ENCODE assay signal across 1 cellular context in the genomic region with DNA sequence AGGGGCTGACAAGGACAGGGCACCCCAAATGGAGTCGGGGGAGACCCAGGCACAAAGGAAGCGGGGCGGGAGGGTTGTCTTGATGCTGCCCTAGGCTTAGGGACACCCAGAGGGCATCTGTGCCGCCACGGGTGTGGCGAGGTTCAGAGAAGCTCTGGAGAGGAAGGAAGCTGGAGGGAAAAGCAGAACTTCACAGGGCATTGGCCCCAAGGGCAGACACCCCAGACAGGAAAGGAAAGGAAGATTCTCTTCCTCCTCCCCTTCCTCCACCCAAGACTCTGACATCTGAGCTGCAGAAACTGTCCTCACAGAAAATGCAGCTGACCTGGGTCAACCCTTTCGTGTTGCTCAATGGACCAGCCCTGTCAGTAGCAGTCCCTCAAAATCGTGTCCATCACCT.
TF ChIP-seq lines count a peak whose summit lies in the region.

No MANE protein-coding gene starts in this region.

TF ChIP-seq in HepG2, 621 proteins besides CTCF, POLR2A, EP300 and RAD21 (continued from another document):
- TF ChIP-seq DZIP1 (CRISPR knock-in tag; IDR thresholded peaks at IDR 0.05) = 0 out of 2 replicates have a peak, but pooled peaks have one; percentile 36
